In the genomic region with DNA sequence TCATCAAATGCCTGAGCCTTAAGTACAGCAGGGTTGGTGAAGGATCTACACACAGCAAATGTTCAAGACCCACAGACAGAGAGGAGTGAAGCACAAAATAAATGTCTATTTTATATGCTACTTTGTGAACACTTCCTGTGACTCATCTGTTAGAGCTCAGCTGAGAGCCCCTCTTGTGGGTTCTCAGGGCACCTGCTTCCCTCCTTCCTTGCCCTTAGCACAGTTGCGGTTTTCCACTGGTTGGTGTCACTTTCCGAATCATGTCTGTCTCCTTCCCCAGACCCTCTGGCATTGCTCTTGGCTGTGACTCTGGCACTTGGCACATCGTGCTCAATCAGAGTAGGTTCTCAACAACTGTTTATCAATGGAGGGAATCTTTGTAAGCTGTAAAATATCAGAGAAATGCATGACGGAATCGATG, we compare ENCODE assay signal across 16 cellular contexts.
DNase-seq lines count a peak whose midpoint lies in the region; ATAC-seq and TF ChIP-seq lines count a peak whose summit lies in the region.
"Had no signal": no experiment of that assay in that cellular context is flagged by ENCODE, and none has a peak within 500 bp of the region (broad histone marks: within the 10 kb centered on the region; RNA-seq: fewer than 3 reads in every experiment).

No MANE protein-coding gene starts in this region.

- peak overlapping the region in 1 of 11 experiments; percentile 8; a peak in 1 of 22 replicates for H3K9ac ChIP-seq in BLaER1 treated with 17β-estradiol and CSF1 and Interleukin-3, amounts not matched to agents 10 nM and 100 nM
- H3K9ac ChIP-seq in IMR-90 (ENCODE audit: low read depth, low read length) = no peak overlapping the region
- H3K9ac ChIP-seq: KMS-11 had no signal

- no TSS peak for BruUV-seq in IMR-90 (replicated peaks; lab: Mats Ljungman, UMichigan)

- peak overlapping the region; percentile 76 for H2AFZ ChIP-seq in IMR-90 (replicated peaks; ENCODE audit: low read length, poor library complexity)

- in situ Hi-C loops in IMR-90 (cut with MboI; ENCODE audit: low sequenced_read_pairs) = no loop called here

- peak overlapping the region; percentile 97 for H2BK15ac ChIP-seq in IMR-90 (ENCODE audit: low read depth, low read length)

- intact Hi-C loops in IMR-90 (cut with micrococcal nuclease) = no loop called here

- H4K20me1 ChIP-seq in BLaER1 treated with 17β-estradiol and CSF1 and Interleukin-3, amounts not matched to agents 10 nM and 100 nM = no peaks in the 10 kb centered on the region
- H4K20me1 ChIP-seq in IMR-90 (ENCODE audit: insufficient read depth, low read length) = no peaks in the 10 kb centered on the region

- no peak; the same call in 1 of the 2 replicates for TF ChIP-seq POLR2A in IMR-90 (IDR thresholded peaks at IDR 0.05; ENCODE audit: low read depth, low read length)

- peak overlapping the region; percentile 76 for H4K5ac ChIP-seq in IMR-90 (ENCODE audit: low read depth, low read length)

- H2AK5ac ChIP-seq in IMR-90 (ENCODE audit: low read depth, low read length) = peak overlapping the region; percentile 98

- peak overlapping the region; percentile 88 for H3K23ac ChIP-seq in IMR-90 (ENCODE audit: low read depth, low read length)

- H2BK120ac ChIP-seq in IMR-90 (ENCODE audit: low read depth, low read length) = peak overlapping the region; percentile 99

- H2BK5ac ChIP-seq in IMR-90 (ENCODE audit: low read depth, low read length, poor library complexity, severe bottlenecking) = peak overlapping the region; percentile 99

- peak overlapping the region; percentile 100 for H2BK20ac ChIP-seq in IMR-90 (ENCODE audit: low read depth, low read length)

- peaks cover 0 to 9% (median 0%) of the 10 kb centered on the region in 11 experiments; a peak in 2 of 22 replicates for H3K9me3 ChIP-seq in BLaER1 treated with 17β-estradiol and CSF1 and Interleukin-3, amounts not matched to agents 10 nM and 100 nM (replicated peaks in 1 of 11)
- H3K9me3 ChIP-seq in IMR-90 (ENCODE audit: control insufficient read depth, insufficient read depth, low read length) (0 out of 2 replicates have a peak, but pooled peaks cover 2% of the 10 kb centered on the region), SJCRH30 (replicated peaks) (no peaks in the 10 kb centered on the region)
- H3K9me3 ChIP-seq: esophagus squamous epithelium had no signal

- dilution Hi-C loops in IMR-90 (cut with HindIII; ENCODE audit: low sequenced_read_pairs, unreplicated experiment) = no loop called here

- H3K4me1 ChIP-seq in BLaER1 treated with 17β-estradiol and CSF1 and Interleukin-3, amounts not matched to agents 10 nM and 100 nM = peaks cover 24 to 79% (median 59%) of the 10 kb centered on the region in 10 experiments
- peaks cover 39% of the 10 kb centered on the region for H3K4me1 ChIP-seq in IMR-90 (ENCODE audit: control insufficient read depth, insufficient read depth, low read length)
- H3K4me1 ChIP-seq in SJCRH30 = peaks cover 54% of the 10 kb centered on the region

- H2AK9ac ChIP-seq in IMR-90 (replicated peaks; ENCODE audit: low read depth, low read length, poor library complexity) = peak overlapping the region; percentile 84

- TF ChIP-seq CTCF in IMR-90 (conservative IDR thresholded peaks at IDR 0.05; ENCODE audit: low read depth, low read length) = no peak

- H3K4me2 ChIP-seq in BLaER1 treated with 17β-estradiol and CSF1 and Interleukin-3, amounts not matched to agents 10 nM and 100 nM = peak overlapping the region; percentile 58 to 87 (median 73)
- H3K4me2 ChIP-seq in IMR-90 (ENCODE audit: low read depth, low read length) = no peak overlapping the region
- H3K4me2 ChIP-seq: KMS-11 had no signal

- ATAC-seq in IMR-90 (ENCODE audit: low read depth) (no peak), GM21390 (IDR thresholded peaks at IDR 0.05; ENCODE audit: unreplicated experiment) (no peak), GM21515 (IDR thresholded peaks at IDR 0.05; ENCODE audit: unreplicated experiment) (no peak)
- ATAC-seq: activated CD4-positive, CD25-positive, alpha-beta regulatory T cell treated with anti-CD3 and anti-CD28 coated beads, Interleukin-2, amount 50 U/mL, for 24 hours; CD8-positive, alpha-beta T cell; stimulated activated naive B cell treated with anti-CD40 and anti-IgM and Interleukin-4, amounts not matched to agents 10 μg/mL and 1 μg/mL and 100 μg/mL, for 72 hours had no signal

- peak overlapping the region in 8 of 11 experiments; percentile 15 to 57 (median 37); a peak in 13 of 22 replicates for H3K27ac ChIP-seq in BLaER1 treated with 17β-estradiol and CSF1 and Interleukin-3, amounts not matched to agents 10 nM and 100 nM
- H3K27ac ChIP-seq in IMR-90 (ENCODE audit: insufficient read depth, low read length) = peak overlapping the region; percentile 91
- peak overlapping the region; percentile 98 for H3K27ac ChIP-seq in SJCRH30
- H3K27ac ChIP-seq: KMS-11 had no signal

- no peak overlapping the region for H3K4me3 ChIP-seq in BLaER1 treated with 17β-estradiol and CSF1 and Interleukin-3, amounts not matched to agents 10 nM and 100 nM
- H3K4me3 ChIP-seq in IMR-90 (ENCODE audit: insufficient read depth, low read depth, low read length) (no peak overlapping the region), SJCRH30 (no peak overlapping the region; the same call in 1 of the 2 replicates)
- H3K4me3 ChIP-seq: esophagus squamous epithelium had no signal

- H3K4ac ChIP-seq in IMR-90 (ENCODE audit: low read depth, low read length) = peak overlapping the region; percentile 97

- H3K27me3 ChIP-seq in BLaER1 treated with 17β-estradiol and CSF1 and Interleukin-3, amounts not matched to agents 10 nM and 100 nM = no peaks in the 10 kb centered on the region
- H3K27me3 ChIP-seq in IMR-90 (ENCODE audit: control insufficient read depth, insufficient read depth, low read length) (no peaks in the 10 kb centered on the region), SJCRH30 (no peaks in the 10 kb centered on the region)
- H3K27me3 ChIP-seq: esophagus squamous epithelium had no signal

- peak overlapping the region; percentile 89 to 96 for H4K8ac ChIP-seq in IMR-90 (ENCODE audit: low read depth in 2 of 2, low read length in 2 of 2)

- peak overlapping the region; percentile 90 for H3K18ac ChIP-seq in IMR-90 (ENCODE audit: low read depth, low read length)

- no peak for TF ChIP-seq RAD21 in IMR-90 (IDR thresholded peaks at IDR 0.05; ENCODE audit: low read length)

- peak; percentile 81 for DNase-seq in IMR-90
- DNase-seq in SJCRH30 = peak; percentile 97 to 99
- DNase-seq in glomerular visceral epithelial cell (ENCODE audit: extremely low spot score) = peak; percentile 96
- DNase-seq in NCI-H2081 treated with DMSO at 0.1 percent for 48 hours (lab: John Stamatoyannopoulos, UW) = no peak
- DNase-seq in NCI-H345 (lab: John Stamatoyannopoulos, UW) = no peak
- DNase-seq: CD8-positive, alpha-beta T cell; central memory CD4-positive, alpha-beta T cell; esophagus squamous epithelium; NCI-H226; SHP77 treated with DMSO at 0.1 percent for 48 hours; stimulated activated naive B cell treated with anti-CD40 and anti-IgM and Interleukin-4, amounts not matched to agents 10 μg/mL and 1 μg/mL and 100 μg/mL, for 72 hours had no signal

- WGBS in IMR-90 (ENCODE audit: extremely low coverage in 2 of 2, insufficient read length in 1 of 2), 2 experiments = no CpG with 5 or more reads among the region's 5 CpGs

- POLR2A ChIA-PET in IMR-90 (lab: Charles Lee; ENCODE audit: unreplicated experiment) = interaction anchor here (1.3 kb wide), 1 partner anchor 19 kb away, joined by 3 read pairs; no protein-coding TSS in a partner anchor

- CTCF ChIA-PET in IMR-90 (lab: Yijun Ruan, JAX) = interaction anchor here (0.6 kb wide), 1 partner anchor 61 kb away, joined by 3 read pairs; no protein-coding TSS in a partner anchor

- H3K36me3 ChIP-seq in BLaER1 treated with 17β-estradiol and CSF1 and Interleukin-3, amounts not matched to agents 10 nM and 100 nM = peaks cover 0 to 14% (median 0%) of the 10 kb centered on the region in 11 experiments; a peak in 4 of 22 replicates
- H3K36me3 ChIP-seq in IMR-90 (ENCODE audit: control insufficient read depth, insufficient read depth, low read length) (no peaks in the 10 kb centered on the region), SJCRH30 (no peaks in the 10 kb centered on the region)
- H3K36me3 ChIP-seq: esophagus squamous epithelium had no signal

- peaks cover 6 to 13% of the 10 kb centered on the region in 2 experiments; a peak in 1 of 4 replicates for H3K79me1 ChIP-seq in IMR-90 (ENCODE audit: low read depth in 1 of 2, low read length in 2 of 2)

- peak overlapping the region; percentile 93 for H4K91ac ChIP-seq in IMR-90 (ENCODE audit: insufficient read depth, low read depth, low read length)

- H3K9me1 ChIP-seq in IMR-90 (ENCODE audit: insufficient read depth, low read length) = peaks cover 25% of the 10 kb centered on the region

- H3K14ac ChIP-seq in IMR-90 (replicated peaks; ENCODE audit: low read depth, low read length) = peak overlapping the region; percentile 97

- peak overlapping the region; percentile 60 for H3K56ac ChIP-seq in IMR-90 (ENCODE audit: extremely low read depth, insufficient read depth, low read length)

TF ChIP-seq in IMR-90, 13 proteins besides CTCF, POLR2A, EP300 and RAD21:
- TF ChIP-seq BHLHE40 (IDR thresholded peaks at IDR 0.05; ENCODE audit: low read depth, low read length) = 0 out of 2 replicates have a peak, but pooled peaks have one; percentile 35
- TF ChIP-seq, protein P1, sequence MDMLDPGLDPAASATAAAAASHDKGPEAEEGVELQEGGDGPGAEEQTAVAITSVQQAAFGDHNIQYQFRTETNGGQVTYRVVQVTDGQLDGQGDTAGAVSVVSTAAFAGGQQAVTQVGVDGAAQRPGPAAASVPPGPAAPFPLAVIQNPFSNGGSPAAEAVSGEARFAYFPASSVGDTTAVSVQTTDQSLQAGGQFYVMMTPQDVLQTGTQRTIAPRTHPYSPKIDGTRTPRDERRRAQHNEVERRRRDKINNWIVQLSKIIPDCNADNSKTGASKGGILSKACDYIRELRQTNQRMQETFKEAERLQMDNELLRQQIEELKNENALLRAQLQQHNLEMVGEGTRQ (IDR thresholded peaks at IDR 0.05; ENCODE audit: low read depth, low read length) = no peak
- no peak for TF ChIP-seq MXI1 (IDR thresholded peaks at IDR 0.05; ENCODE audit: borderline replicate concordance, low read depth, low read length)
- TF ChIP-seq FOS (IDR thresholded peaks at IDR 0.05; ENCODE audit: low read depth, low read length) = no peak; the same call in 1 of the 2 replicates
- TF ChIP-seq MAZ (IDR thresholded peaks at IDR 0.05; ENCODE audit: borderline replicate concordance, low read depth, low read length) = no peak
- TF ChIP-seq RCOR1 (IDR thresholded peaks at IDR 0.05; ENCODE audit: insufficient replicate concordance, low read length) = peak; percentile 64

Comparison
In these comparisons a context has a peak if more than half of its experiments do, and no peak if none do; other contexts are left out.
1. H3K27ac ChIP-seq: peak in every context shown above with its lines; median percentile 98 in SJCRH30; 91 in IMR-90; 37 in BLaER1 treated with 17β-estradiol and CSF1 and Interleukin-3, amounts not matched to agents 10 nM and 100 nM.
2. DNase-seq: peak in IMR-90 (single experiment), SJCRH30 (2 of 2) and glomerular visceral epithelial cell (single experiment); none in NCI-H2081 treated with DMSO at 0.1 percent for 48 hours (single experiment) and NCI-H345 (single experiment).